ENCODE assay signal across 18 cellular contexts in genomic region chr17:37568350-37569053, GRCh38. TPM values are rescaled to one million over a fixed set of nuclear protein-coding genes. Genes with fewer than 3 reads are reported as not detected.
DNase-seq lines count a peak whose midpoint lies in the region; ATAC-seq, FAIRE-seq and TF ChIP-seq lines count a peak whose summit lies in the region.
"Had no signal": no experiment of that assay in that cellular context is flagged by ENCODE, and none has a peak within 500 bp of the region (broad histone marks: within the 10 kb centered on the region; RNA-seq: fewer than 3 reads in every experiment).

No MANE protein-coding gene starts in this region.

- H3K9me3 ChIP-seq in A549: no peaks in the 10 kb centered on the region
- H3K9me3 ChIP-seq in CD4-positive, CD25-positive, alpha-beta regulatory T cell (ENCODE audit: control insufficient read depth in 2 of 2, low read length in 2 of 2): no peaks in the 10 kb centered on the region

- peaks cover 0 to 2% (median 0%) of the 10 kb centered on the region in 7 donors for H3K9me3 Mint-ChIP-seq in CD4-positive, CD25-positive, alpha-beta regulatory T cell
- no peaks in the 10 kb centered on the region for H3K9me3 Mint-ChIP-seq in activated T-helper 17 cell treated with anti-CD3 and anti-CD28 coated beads, Interleukin-2, amount 50 U/mL, for 72 hours

- CTCF ChIA-PET in A549 (lab: Yijun Ruan, JAX): interaction anchor here (0.6 to 5.6 kb wide), 6 partner anchors 12 to 248 kb away, joined by 3 to 66 read pairs (median 6); partner anchors contain the start of genes DUSP14 and SYNRG

- peak overlapping the region in 2 of 3 donors; percentile 50 to 81 for H3K27ac Mint-ChIP-seq in CD4-positive, CD25-positive, alpha-beta regulatory T cell
- H3K27ac Mint-ChIP-seq in activated T-helper 17 cell treated with anti-CD3 and anti-CD28 coated beads, Interleukin-2, amount 50 U/mL, for 72 hours: peak overlapping the region; percentile 58

- DNase-seq in A549 (ENCODE audit: low read depth in 1 of 2, low spot score in 1 of 2) (no peak), left colon (no peak), T-helper 9 cell (no peak), cerebellar nuclear complex (lab: John Stamatoyannopoulos, UW) (no peak)
- no peak for DNase-seq in CD4-positive, CD25-positive, alpha-beta regulatory T cell
- DNase-seq: DMS79, GOT3, KG1, NCI-H1048, NCI-H1694 treated with DMSO at 0.1 percent for 48 hours, NCI-H446 had no signal

- no peak overlapping the region for H3K27ac ChIP-seq in A549
- H3K27ac ChIP-seq in CD4-positive, CD25-positive, alpha-beta regulatory T cell (ENCODE audit: insufficient read depth, low read length, poor library complexity, severe bottlenecking): no peak overlapping the region
- H3K27ac ChIP-seq: BLaER1 treated with 17β-estradiol and CSF1 and Interleukin-3, amounts not matched to agents 10 nM and 100 nM; SK-N-MC had no signal

- no peak for FAIRE-seq in A549 (lab: Jason Lieb, UNC)
- FAIRE-seq: G401.6, GM12891 had no signal

- H3K4me2 ChIP-seq in A549: no peak overlapping the region

- WGBS in A549 (ENCODE audit: missing lambda C conversion rate): 92% methylated on average over 2 of the region's 2 CpGs

- H3K4me3 ChIP-seq in A549: no peak overlapping the region
- H3K4me3 ChIP-seq in CD4-positive, CD25-positive, alpha-beta regulatory T cell (ENCODE audit: low read depth, low read length): no peak overlapping the region
- H3K4me3 ChIP-seq: BLaER1 treated with 17β-estradiol and CSF1 and Interleukin-3, amounts not matched to agents 10 nM and 100 nM; SK-N-MC had no signal

- H3K36me3 ChIP-seq in CD4-positive, CD25-positive, alpha-beta regulatory T cell (ENCODE audit: control insufficient read depth, insufficient read depth, low read length): peaks cover 76% of the 10 kb centered on the region

- peaks cover 4 to 23% (median 18%) of the 10 kb centered on the region in 4 donors for H3K4me1 Mint-ChIP-seq in CD4-positive, CD25-positive, alpha-beta regulatory T cell
- H3K4me1 Mint-ChIP-seq in activated T-helper 17 cell treated with anti-CD3 and anti-CD28 coated beads, Interleukin-2, amount 50 U/mL, for 72 hours: peaks cover 14% of the 10 kb centered on the region

- intact Hi-C loops in left colon (cut with DNase I, micrococcal nuclease): no loop called here

- H3K36me3 Mint-ChIP-seq in CD4-positive, CD25-positive, alpha-beta regulatory T cell: peaks cover 38% of the 10 kb centered on the region
- H3K36me3 Mint-ChIP-seq in activated T-helper 17 cell treated with anti-CD3 and anti-CD28 coated beads, Interleukin-2, amount 50 U/mL, for 72 hours (ENCODE audit: low read depth): peaks cover 90% of the 10 kb centered on the region

- TF ChIP-seq EP300 in A549 (IDR thresholded peaks at IDR 0.05): no peak

- H3K27me3 Mint-ChIP-seq in CD4-positive, CD25-positive, alpha-beta regulatory T cell: no peaks in the 10 kb centered on the region
- H3K27me3 Mint-ChIP-seq in activated T-helper 17 cell treated with anti-CD3 and anti-CD28 coated beads, Interleukin-2, amount 50 U/mL, for 72 hours: no peaks in the 10 kb centered on the region

- no peak for TF ChIP-seq POLR2A in A549 (IDR thresholded peaks at IDR 0.05; ENCODE audit: low read length)

- H3K4me1 ChIP-seq in A549: peaks cover 4% of the 10 kb centered on the region; the same call in 1 of the 3 replicates
- no peaks in the 10 kb centered on the region for H3K4me1 ChIP-seq in CD4-positive, CD25-positive, alpha-beta regulatory T cell (ENCODE audit: control insufficient read depth, insufficient read depth, low read length, poor library complexity, severe bottlenecking)

- no peak for ATAC-seq in A549
- ATAC-seq in CD4-positive, CD25-positive, alpha-beta regulatory T cell (ENCODE audit: low read depth in 2 of 2): no peak
- ATAC-seq in activated T-helper 17 cell treated with anti-CD3 and anti-CD28 coated beads, Interleukin-2, amount 50 U/mL, for 72 hours (replicated peaks): no peak
- peak; percentile 61 for ATAC-seq in left colon
- no peak for ATAC-seq in HG02852 (IDR thresholded peaks at IDR 0.05; ENCODE audit: unreplicated experiment)
- ATAC-seq: Right ventricle myocardium inferior had no signal

- POLR2A ChIA-PET in A549 (lab: Yijun Ruan, JAX): interaction anchor here (0.6 kb wide), 1 partner anchor 13 kb away, joined by 3 read pairs; no protein-coding TSS in a partner anchor

- no peak overlapping the region for H3K4me3 Mint-ChIP-seq in CD4-positive, CD25-positive, alpha-beta regulatory T cell
- H3K4me3 Mint-ChIP-seq in activated T-helper 17 cell treated with anti-CD3 and anti-CD28 coated beads, Interleukin-2, amount 50 U/mL, for 72 hours: no peak overlapping the region

- H3K27me3 ChIP-seq in CD4-positive, CD25-positive, alpha-beta regulatory T cell (ENCODE audit: control insufficient read depth, insufficient read depth, low read length): no peaks in the 10 kb centered on the region
- H3K27me3 ChIP-seq: BLaER1 treated with 17β-estradiol and CSF1 and Interleukin-3, amounts not matched to agents 10 nM and 100 nM had no signal

- TF ChIP-seq RAD21 in A549 (conservative IDR thresholded peaks at IDR 0.05 in 1 of 2, IDR thresholded peaks at IDR 0.05 in 1 of 2): no peak

- TF ChIP-seq CTCF in A549 (IDR thresholded peaks at IDR 0.05): no peak

TF ChIP-seq in A549, 52 proteins besides CTCF, POLR2A, EP300 and RAD21:
- TF ChIP-seq FOSL2 (IDR thresholded peaks at IDR 0.05) (no peak), FOSL2 (CRISPR knock-in tag; IDR thresholded peaks at IDR 0.05) (peak; percentile 74), CEBPB (IDR thresholded peaks at IDR 0.05) (no peak), MAFK (IDR thresholded peaks at IDR 0.05; ENCODE audit: partially characterized antibody) (no peak), NFE2L2 (conservative IDR thresholded peaks at IDR 0.05; ENCODE audit: low read length) (no peak)

RNA-seq across cellular contexts. Expression of gene SYNRG, which starts 40.7 kb away (rescaled TPM):
- polyA plus RNA-seq in A549 (2011; rRNA removed) (17.4 and 24.8 TPM in 2 replicates), A549 (2017; fragmentation: RNase III; extraction: RNeasy Plus Mini Kit Qiagen cat#74134 plus additional on column Dnase treatment) (12.3 to 13.1 TPM (median 13.1 TPM) in 3 replicates)
- 4.5 and 5.2 TPM in 2 replicates for polyA plus RNA-seq in A549 (2012; cell fraction: cytosol; rRNA removed)
- 6.3 and 7.2 TPM in 2 replicates for polyA plus RNA-seq in A549 (2012; cell fraction: nucleus; rRNA removed)
- 28.1 and 48.8 TPM in 2 replicates for polyA minus RNA-seq in A549 (2011; rRNA and poly(A)+ RNA removed)
- total RNA-seq in CD4-positive, CD25-positive, alpha-beta regulatory T cell: 118 TPM
- polyA plus RNA-seq in CD4-positive, CD25-positive, alpha-beta regulatory T cell: 10 to 100 TPM; 72.0 to 81.7 (median 74.0) TPM
- total RNA-seq in activated T-helper 17 cell treated with anti-CD3 and anti-CD28 coated beads, Interleukin-2, amount 50 U/mL, for 72 hours: 10 to 100 TPM; 63.8 to 64.1 TPM
- total RNA-seq in left colon: 10 to 100 TPM; 35.9 to 38.9 TPM
